Comparison of ENCODE assay signal across 17 cellular contexts in genomic region chr16:13517856-13518255, GRCh38.
"Had no signal": no experiment of that assay in that cellular context is flagged by ENCODE, and none has a peak within 500 bp of the region (broad histone marks: within the 10 kb centered on the region; RNA-seq: fewer than 3 reads in every experiment).

No MANE protein-coding gene starts in this region.

- ATAC-seq: effector memory CD8-positive, alpha-beta T cell; esophagus mucosa; left lung; psoas muscle; right cardiac atrium had no signal

- DNase-seq: activated CD4-positive, alpha-beta memory T cell treated with anti-CD3 and anti-CD28 coated beads for 36 hours; activated CD4-positive, alpha-beta T cell treated with anti-CD3 and anti-CD28 coated beads for 48 hours; activated naive CD4-positive, alpha-beta T cell treated with anti-CD3 and anti-CD28 coated beads for 36 hours; activated naive CD8-positive, alpha-beta T cell treated with anti-CD3 and anti-CD28 coated beads, Interleukin-2, amount 10 ng/mL, durations not matched to agents 7 days and 5 days; activated T-cell treated with anti-CD3 and anti-CD28 coated beads, Interleukin-2, amount 50 U/mL, for 48 hours; amniotic stem cell; effector memory CD8-positive, alpha-beta T cell; glutamatergic neuron; immature natural killer cell; left lung; naive B cell; ovary; psoas muscle; right cardiac atrium; stimulated activated CD4-positive, alpha-beta T cell treated with anti-CD3 and anti-CD28 coated beads, Interleukin-12 subunit alpha, Interleukin-12 subunit beta, amount 100 ng/mL, for 4 hours; stimulated activated CD4-positive, alpha-beta T cell treated with anti-CD3 and anti-CD28 coated beads, Interleukin-4, amount 100 ng/mL, for 4 hours had no signal
